8 cellular contexts compared by ENCODE assay signal in the genomic region with DNA sequence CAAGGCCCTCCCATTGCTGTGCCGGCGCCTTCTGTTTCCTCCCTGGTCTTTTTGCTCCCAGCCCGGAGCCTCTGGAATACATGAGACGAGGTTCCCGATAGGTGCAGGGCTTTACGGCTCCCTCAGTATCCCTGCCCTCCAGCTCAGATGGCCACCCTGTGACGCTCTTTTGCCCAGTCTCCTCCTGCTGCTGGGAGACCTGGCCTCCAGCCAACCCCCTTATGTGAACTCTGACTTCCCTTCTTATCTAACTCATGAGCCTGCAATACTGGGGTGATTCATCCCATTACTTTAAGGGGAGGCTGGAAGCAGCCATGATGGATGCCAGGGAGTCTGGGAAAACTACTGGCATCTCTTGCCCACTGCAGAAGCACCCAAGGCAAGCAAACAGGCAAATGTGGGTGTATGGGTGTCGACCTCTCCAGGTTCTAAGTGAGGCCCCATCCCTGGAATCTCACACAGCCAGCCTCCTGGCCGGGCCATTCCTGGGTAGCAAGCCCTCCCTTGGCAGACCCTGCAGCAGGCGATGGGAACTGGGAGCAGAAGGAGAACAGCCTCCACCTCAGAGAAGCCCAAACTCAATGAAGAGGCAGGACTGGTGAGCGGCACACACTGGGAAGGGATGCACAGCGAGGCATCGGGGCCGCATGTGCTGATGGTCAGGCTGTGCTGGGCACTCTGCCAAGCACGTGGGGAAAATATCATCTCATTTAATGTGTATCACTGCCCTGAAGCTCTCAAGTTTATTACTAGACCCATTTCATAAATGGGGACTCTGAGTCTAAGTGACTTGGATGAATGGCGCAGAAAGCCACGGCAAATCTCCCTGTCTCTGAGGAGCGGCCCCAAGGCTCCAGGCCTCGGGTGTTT.
DNase-seq lines count a peak whose midpoint lies in the region; ATAC-seq, FAIRE-seq and TF ChIP-seq lines count a peak whose summit lies in the region.

No MANE protein-coding gene starts in this region.

- no peak for TF ChIP-seq CTCF in GM13977 (IDR thresholded peaks at IDR 0.05; ENCODE audit: extremely low read depth, insufficient read depth, missing control alignments)

- no peak overlapping the region for H3K9ac ChIP-seq in muscle layer of colon (ENCODE audit: low read length)

- no peaks in the 10 kb centered on the region for H3K36me3 ChIP-seq in muscle layer of colon (ENCODE audit: insufficient read depth, low read length)

- peaks cover 100% of the 10 kb centered on the region for H3K4me1 Mint-ChIP-seq in dendritic cell treated with granulocyte-macrophage colony-stimulating factor and Interleukin-4, amounts not matched to agents 40 ng/mL and 50 ng/mL, for 4 days (ENCODE audit: low read depth)

- intact Hi-C loops in dendritic cell treated with granulocyte-macrophage colony-stimulating factor and Interleukin-4, amounts not matched to agents 40 ng/mL and 50 ng/mL, for 4 days (cut with micrococcal nuclease), result loop anchor here (5.0 kb wide), 1 partner anchor 36 kb away; no protein-coding TSS in a partner anchor

- H3K27me3 ChIP-seq in muscle layer of colon (ENCODE audit: control insufficient read depth in 1 of 2, insufficient read depth in 2 of 2, low read length in 2 of 2), result no peaks in the 10 kb centered on the region

- peak overlapping the region; percentile 25 for H3K27ac ChIP-seq in muscle layer of colon (ENCODE audit: low read depth, low read length)

- no peak for FAIRE-seq in urothelium cell line (lab: Jason Lieb, UNC)

- no peak for ATAC-seq in GM21367 (IDR thresholded peaks at IDR 0.05; ENCODE audit: unreplicated experiment)
- ATAC-seq in HG03097 (IDR thresholded peaks at IDR 0.05; ENCODE audit: low FRiP score, unreplicated experiment), result no peak

- in situ Hi-C loops in GM13977 (cut with MboI; ENCODE audit: low pct_unique_long_range_greater_than_20kb, low sequenced_read_pairs, unreplicated experiment), result no loop called here

- no peaks in the 10 kb centered on the region for H3K9me3 ChIP-seq in muscle layer of colon (ENCODE audit: low read length)

- peaks cover 65% of the 10 kb centered on the region for H3K4me1 ChIP-seq in muscle layer of colon (ENCODE audit: insufficient read depth, low read length)

- peaks cover 21% of the 10 kb centered on the region for H3K36me3 Mint-ChIP-seq in dendritic cell treated with granulocyte-macrophage colony-stimulating factor and Interleukin-4, amounts not matched to agents 40 ng/mL and 50 ng/mL, for 4 days (ENCODE audit: low read depth)

- DNase-seq in AG20443 (ENCODE audit: low spot score), result peak; percentile 76
- DNase-seq in M059J (ENCODE audit: low read depth), result peak; percentile 71
- no peak for DNase-seq in urothelium cell line (ENCODE audit: low spot score)
- DNase-seq in GM13977 (ENCODE audit: low spot score), result no peak

- peak overlapping the region; percentile 83 for H3K27ac Mint-ChIP-seq in dendritic cell treated with granulocyte-macrophage colony-stimulating factor and Interleukin-4, amounts not matched to agents 40 ng/mL and 50 ng/mL, for 4 days

- H3K4me3 ChIP-seq in muscle layer of colon (ENCODE audit: low read depth in 1 of 2, low read length in 2 of 2), result no peak overlapping the region

- H3K9me3 Mint-ChIP-seq in dendritic cell treated with granulocyte-macrophage colony-stimulating factor and Interleukin-4, amounts not matched to agents 40 ng/mL and 50 ng/mL, for 4 days, result no peaks in the 10 kb centered on the region

- peak overlapping the region; percentile 47 for H3K4me3 Mint-ChIP-seq in dendritic cell treated with granulocyte-macrophage colony-stimulating factor and Interleukin-4, amounts not matched to agents 40 ng/mL and 50 ng/mL, for 4 days

- H3K27me3 Mint-ChIP-seq in dendritic cell treated with granulocyte-macrophage colony-stimulating factor and Interleukin-4, amounts not matched to agents 40 ng/mL and 50 ng/mL, for 4 days, result no peaks in the 10 kb centered on the region

Comparison
In these comparisons a context has a peak if more than half of its experiments do, and no peak if none do; other contexts are left out.
1. DNase-seq: peak in AG20443 (single experiment) and M059J (single experiment); none in urothelium cell line (single experiment) and GM13977 (single experiment).